Comparison of ENCODE assay signal across 7 cellular contexts in the genomic region with DNA sequence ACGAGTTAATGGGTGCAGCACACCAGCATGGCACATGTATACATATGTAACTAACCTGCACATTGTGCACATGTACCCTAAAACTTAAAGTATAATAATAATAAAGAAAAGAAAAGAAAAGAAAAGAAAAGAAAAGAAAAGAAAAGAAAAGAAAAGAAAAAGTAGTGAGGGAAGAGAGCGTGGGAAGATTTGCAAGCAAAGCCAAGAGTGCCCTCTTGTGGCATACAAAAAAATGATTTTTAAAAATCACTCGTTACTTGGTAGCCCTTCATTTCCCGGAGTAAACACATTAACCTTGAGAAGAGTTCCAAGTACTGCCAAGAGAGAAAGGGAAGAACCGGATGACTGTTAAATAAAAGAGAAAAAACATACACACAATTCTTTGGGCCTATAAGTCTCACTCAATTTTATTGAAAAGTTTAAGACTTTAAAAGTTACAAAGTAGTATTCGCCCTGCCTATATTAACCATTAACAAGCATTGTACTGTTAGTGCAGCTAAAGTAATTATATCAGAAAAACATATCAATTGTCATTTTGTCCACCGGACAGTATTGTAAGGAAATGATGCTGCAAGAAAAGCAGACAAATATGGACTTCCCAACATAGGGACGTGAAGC. TPM values are rescaled to one million over a fixed set of nuclear protein-coding genes. Genes with fewer than 3 reads are reported as not detected.
DNase-seq lines count a peak whose midpoint lies in the region; TF ChIP-seq lines count a peak whose summit lies in the region.

No MANE protein-coding gene starts in this region.

- no peaks in the 10 kb centered on the region for H3K9me3 ChIP-seq in MM.1S (replicated peaks; ENCODE audit: insufficient read depth, low read length)
- no peaks in the 10 kb centered on the region for H3K9me3 ChIP-seq in ascending aorta
- no peaks in the 10 kb centered on the region for H3K9me3 ChIP-seq in testis

- H2AFZ ChIP-seq in MM.1S (ENCODE audit: low read length): no peak overlapping the region

- H3K27me3 ChIP-seq in MM.1S (replicated peaks; ENCODE audit: insufficient read depth, low read length): 0 out of 2 replicates have a peak, but pooled peaks cover 3% of the 10 kb centered on the region
- H3K27me3 ChIP-seq in ascending aorta: no peaks in the 10 kb centered on the region
- H3K27me3 ChIP-seq in testis: no peaks in the 10 kb centered on the region

- TF ChIP-seq POLR2A in testis (IDR thresholded peaks at IDR 0.05): no peak

- no peak overlapping the region for H3K4me2 ChIP-seq in MM.1S (ENCODE audit: low read depth, low read length)

- 0 out of 2 replicates have a peak, but pooled peaks cover 4% of the 10 kb centered on the region for H3F3A ChIP-seq in MM.1S (ENCODE audit: insufficient read depth, low read length)

- H3K27me3 Mint-ChIP-seq in activated naive CD4-positive, alpha-beta T cell treated with anti-CD3 and anti-CD28 coated beads for 36 hours (ENCODE audit: low read depth): peaks cover 27% of the 10 kb centered on the region

- H3K4me1 ChIP-seq in MM.1S (ENCODE audit: low read length) (peaks cover 5% of the 10 kb centered on the region; the same call in 1 of the 2 replicates), ascending aorta (peaks cover 0 to 4% of the 10 kb centered on the region in 2 donors), testis (peaks cover 4% of the 10 kb centered on the region)

- CTCF ChIA-PET in GM10248 (lab: Yijun Ruan, JAX): interaction anchor here (0.6 to 4.2 kb wide), 27 partner anchors 8 to 328 kb away, joined by 3 to 83 read pairs (median 4); partner anchors contain the start of gene LIPA
- CTCF ChIA-PET in activated naive CD4-positive, alpha-beta T cell treated with anti-CD3 and anti-CD28 coated beads for 36 hours (lab: Charles Lee): interaction anchor here (0.6 to 4.2 kb wide), 21 partner anchors 10 to 378 kb away, joined by 3 to 99 read pairs (median 4); no protein-coding TSS in a partner anchor

- H3K27ac ChIP-seq in MM.1S (ENCODE audit: low read length) (no peak overlapping the region), ascending aorta (no peak overlapping the region), testis (no peak overlapping the region)

- POLR2A ChIA-PET in GM10248 (lab: Yijun Ruan, JAX): no interaction called here

- intact Hi-C loops in ascending aorta (cut with DNase I) (loop anchor here (1.0 to 10.0 kb wide), 4 partner anchors 183 to 628 kb away; partner anchors contain the start of genes LIPJ and RNLS), testis (cut with DNase I; ENCODE audit: low total_unique reads) (loop anchor here (10.0 kb wide), 1 partner anchor 378 kb away; no protein-coding TSS in a partner anchor)
- intact Hi-C loops in activated naive CD4-positive, alpha-beta T cell treated with anti-CD3 and anti-CD28 coated beads for 36 hours (cut with micrococcal nuclease): loop anchor here (1.0 kb wide), 3 partner anchors 183 to 378 kb away; no protein-coding TSS in a partner anchor

- no peak overlapping the region for H3K9ac ChIP-seq in MM.1S (ENCODE audit: low read length)

- no peak overlapping the region for H3K27ac Mint-ChIP-seq in activated naive CD4-positive, alpha-beta T cell treated with anti-CD3 and anti-CD28 coated beads for 36 hours

- no peaks in the 10 kb centered on the region for H3K79me2 ChIP-seq in MM.1S (ENCODE audit: low read length)

- H3K4me3 Mint-ChIP-seq in activated naive CD4-positive, alpha-beta T cell treated with anti-CD3 and anti-CD28 coated beads for 36 hours: no peak overlapping the region

- H3K4me3 ChIP-seq in MM.1S (ENCODE audit: low read length): no peak overlapping the region
- no peak overlapping the region for H3K4me3 ChIP-seq in ascending aorta
- H3K4me3 ChIP-seq in testis: no peak overlapping the region

- 30 to 38% methylated on average over 8 of the region's 8 CpGs for WGBS in testis, 2 donors

- H3K36me3 ChIP-seq in MM.1S (replicated peaks; ENCODE audit: insufficient read depth, low read length): no peaks in the 10 kb centered on the region
- peaks cover 5 to 9% of the 10 kb centered on the region in 2 donors for H3K36me3 ChIP-seq in ascending aorta
- H3K36me3 ChIP-seq in testis (ENCODE audit: low read depth, missing control alignments): no peaks in the 10 kb centered on the region

- no peaks in the 10 kb centered on the region for H3K9me2 ChIP-seq in MM.1S (replicated peaks; ENCODE audit: insufficient read depth, low read length)

- no peaks in the 10 kb centered on the region for H4K20me1 ChIP-seq in MM.1S (ENCODE audit: insufficient read depth, low read length)

- H3K36me3 Mint-ChIP-seq in activated naive CD4-positive, alpha-beta T cell treated with anti-CD3 and anti-CD28 coated beads for 36 hours (ENCODE audit: low read depth): no peaks in the 10 kb centered on the region

- peaks cover 7% of the 10 kb centered on the region for H3K4me1 Mint-ChIP-seq in activated naive CD4-positive, alpha-beta T cell treated with anti-CD3 and anti-CD28 coated beads for 36 hours (ENCODE audit: low read depth)

- TF ChIP-seq CTCF in GM10248 (IDR thresholded peaks at IDR 0.05; ENCODE audit: control extremely low read depth, extremely low read depth, low read depth, missing control alignments) (peak; percentile 38), MM.1S (IDR thresholded peaks at IDR 0.05; ENCODE audit: low read length) (peak; percentile 39), ascending aorta (IDR thresholded peaks at IDR 0.05) (peak; percentile 53 to 71 (median 59)), testis (IDR thresholded peaks at IDR 0.05) (peak; percentile 68 to 78 (median 74))

- no peaks in the 10 kb centered on the region for H3K9me3 Mint-ChIP-seq in activated naive CD4-positive, alpha-beta T cell treated with anti-CD3 and anti-CD28 coated beads for 36 hours

- DNase-seq in GM10248 (ENCODE audit: extremely low spot score): peak; percentile 42
- peak; percentile 32 for DNase-seq in MM.1S
- no peak for DNase-seq in ascending aorta (ENCODE audit: low spot score in 2 of 2)
- DNase-seq in iPS-NIHi11 (ENCODE audit: low spot score): peak; percentile 44
- DNase-seq in testis: no peak
- no peak for DNase-seq in activated naive CD4-positive, alpha-beta T cell treated with anti-CD3 and anti-CD28 coated beads for 36 hours
- no peak for DNase-seq in cerebellar nuclear complex (lab: John Stamatoyannopoulos, UW)

RNA-seq across cellular contexts. Expression of gene CH25H, which starts 6.2 kb away (rescaled TPM):
- total RNA-seq in ascending aorta (1.7 TPM), testis (under 1 TPM in 1 of 2 donors, not detected in 1; 0.25 TPM)
- 0.25 TPM for polyA plus RNA-seq in testis (ENCODE audit: insufficient read depth, low read depth, low replicate concordance)
- total RNA-seq in activated naive CD4-positive, alpha-beta T cell treated with anti-CD3 and anti-CD28 coated beads for 36 hours: under 1 TPM; 0.12 to 0.22 TPM

RNA-seq across cellular contexts. Expression of gene LIPA, which starts 38.3 kb away (rescaled TPM):
- total RNA-seq in ascending aorta (57.9 TPM), testis (10 to 100 TPM; 13.3 to 13.9 TPM)
- 32.3 TPM for polyA plus RNA-seq in testis (ENCODE audit: insufficient read depth, low read depth, low replicate concordance)
- 10 to 100 TPM; 16.1 to 17.2 TPM for total RNA-seq in activated naive CD4-positive, alpha-beta T cell treated with anti-CD3 and anti-CD28 coated beads for 36 hours

Comparison
In these comparisons a context has a peak if more than half of its experiments do, and no peak if none do; other contexts are left out.
1. DNase-seq: peak in GM10248 (single experiment), MM.1S (single experiment) and iPS-NIHi11 (single experiment); none in ascending aorta (0 of 2), testis (single experiment), activated naive CD4-positive, alpha-beta T cell treated with anti-CD3 and anti-CD28 coated beads for 36 hours (single experiment) and cerebellar nuclear complex (0 of 2).
2. Peak in every context shown above with its lines, with median percentiles within 50 percentile points of each other: CTCF ChIP-seq.